In the genomic region with DNA sequence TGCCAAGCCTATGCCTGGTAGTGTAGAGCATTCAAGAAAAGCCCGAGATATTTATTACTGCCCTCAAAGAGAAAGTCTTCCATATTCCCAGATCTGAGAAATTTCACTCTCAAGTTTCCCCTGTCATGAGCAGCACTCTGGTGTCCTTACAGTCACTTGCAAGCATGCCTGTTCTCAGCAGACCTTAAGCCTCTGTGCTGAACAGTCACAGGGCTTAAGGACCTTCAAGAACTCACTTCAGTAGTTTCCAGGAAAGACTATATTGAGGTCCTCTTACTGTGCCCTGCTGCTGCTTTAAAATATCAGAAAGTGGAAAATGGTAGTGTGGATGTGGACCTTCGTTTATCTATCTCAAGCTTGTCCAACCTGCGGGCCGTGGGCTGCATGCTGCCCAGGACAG, we compare ENCODE assay signal across 30 cellular contexts.
"Had no signal": no experiment of that assay in that cellular context is flagged by ENCODE, and none has a peak within 500 bp of the region (broad histone marks: within the 10 kb centered on the region; RNA-seq: fewer than 3 reads in every experiment).

No MANE protein-coding gene starts in this region.

- H3K36me3 Mint-ChIP-seq: type B pancreatic cell had no signal

- H3K36me3 ChIP-seq: neutrophil, pancreas, right lobe of liver, sigmoid colon, spleen, suprapubic skin, tibial artery, transverse colon, vagina had no signal

- H3K27ac Mint-ChIP-seq: naive B cell; naive thymus-derived CD8-positive, alpha-beta T cell; natural killer cell treated with Interleukin-12 subunit alpha and Interleukin-12 subunit beta and Interleukin-15 and Interleukin-18, amount 100 ng/mL, for 72 hours; nephron progenitor cell; stimulated activated memory B cell treated with anti-CD40 and anti-IgM and Interleukin-4, amounts not matched to agents 10 μg/mL and 1 μg/mL and 100 μg/mL, for 72 hours; stimulated activated naive CD8-positive, alpha-beta T cell treated with anti-CD3 and anti-CD28 coated beads, Interleukin-15, amount 100 ng/mL, for 72 hours; type B pancreatic cell had no signal

- H3K27me3 Mint-ChIP-seq: type B pancreatic cell had no signal

- H3K4me3 Mint-ChIP-seq: naive B cell; naive thymus-derived CD8-positive, alpha-beta T cell; natural killer cell treated with Interleukin-12 subunit alpha and Interleukin-12 subunit beta and Interleukin-15 and Interleukin-18, amount 100 ng/mL, for 72 hours; nephron progenitor cell; neural crest cell; stimulated activated memory B cell treated with anti-CD40 and anti-IgM and Interleukin-4, amounts not matched to agents 10 μg/mL and 1 μg/mL and 100 μg/mL, for 72 hours; stimulated activated naive CD8-positive, alpha-beta T cell treated with anti-CD3 and anti-CD28 coated beads, Interleukin-15, amount 100 ng/mL, for 72 hours; type B pancreatic cell had no signal

- H3K27ac ChIP-seq: neutrophil, pancreas, psoas muscle, right lobe of liver, sigmoid colon, spleen, suprapubic skin, testis, tibial artery, transverse colon, vagina had no signal

- DNase-seq: naive B cell; naive thymus-derived CD8-positive, alpha-beta T cell; nephron progenitor cell; nucleus accumbens; pancreas; psoas muscle; right cardiac atrium; right lobe of liver; sigmoid colon; small intestine; spleen; stimulated activated CD4-positive, alpha-beta T cell treated with anti-CD3 and anti-CD28 coated beads, Interleukin-12 subunit alpha, Interleukin-12 subunit beta, amount 100 ng/mL, for 4 hours; stimulated activated CD4-positive, alpha-beta T cell treated with anti-CD3 and anti-CD28 coated beads, Interleukin-1b, Interleukin-23, amount 100 ng/mL, for 48 hours; stimulated activated CD4-positive, alpha-beta T cell treated with anti-CD3 and anti-CD28 coated beads, Interleukin-4, amount 100 ng/mL, for 1 hour; stimulated activated CD4-positive, alpha-beta T cell treated with anti-CD3 and anti-CD28 coated beads, Interleukin-4, amount 100 ng/mL, for 4 hours; stimulated activated CD8-positive, alpha-beta memory T cell treated with anti-CD3 and anti-CD28 coated beads, Interleukin-4, amount 100 ng/mL, for 48 hours; stimulated activated naive CD4-positive, alpha-beta T cell; stimulated activated naive CD8-positive, alpha-beta T cell treated with anti-CD3 and anti-CD28 coated beads, Interleukin-15, amount 100 ng/mL, for 72 hours; stimulated activated naive CD8-positive, alpha-beta T cell treated with anti-CD3 and anti-CD28 coated beads, Interleukin-15, Interleukin-2, amounts not matched to agents 100 U/mL and 50 U/mL, for 24 hours; substantia nigra; testis; tibial artery; transverse colon had no signal

- ATAC-seq: naive thymus-derived CD8-positive, alpha-beta T cell; natural killer cell treated with Interleukin-12 subunit alpha and Interleukin-12 subunit beta and Interleukin-15 and Interleukin-18, amount 100 ng/mL, for 72 hours; pancreas; psoas muscle; right cardiac atrium; right lobe of liver; stimulated activated memory B cell treated with anti-CD40 and anti-IgM and Interleukin-4, amounts not matched to agents 10 μg/mL and 1 μg/mL and 100 μg/mL, for 72 hours; stimulated activated naive CD8-positive, alpha-beta T cell treated with anti-CD3 and anti-CD28 coated beads, Interleukin-15, amount 100 ng/mL, for 72 hours; stimulated activated naive CD8-positive, alpha-beta T cell treated with anti-CD3 and anti-CD28 coated beads, Interleukin-15, Interleukin-2, amounts not matched to agents 100 U/mL and 50 U/mL, for 24 hours had no signal

- H3K27me3 ChIP-seq: neutrophil, pancreas, right lobe of liver, sigmoid colon, suprapubic skin, testis, tibial artery, transverse colon, vagina had no signal

- H3K4me3 ChIP-seq: pancreas, psoas muscle, right lobe of liver, sigmoid colon, spleen, suprapubic skin, testis, tibial artery, transverse colon, vagina had no signal

- H3K4me1 ChIP-seq: pancreas, psoas muscle, right lobe of liver, sigmoid colon, spleen, suprapubic skin, testis, tibial artery, transverse colon, vagina had no signal

- H3K4me1 Mint-ChIP-seq: naive thymus-derived CD8-positive, alpha-beta T cell; nephron progenitor cell; neural crest cell; stimulated activated naive CD8-positive, alpha-beta T cell treated with anti-CD3 and anti-CD28 coated beads, Interleukin-15, amount 100 ng/mL, for 72 hours had no signal

- H3K9me3 ChIP-seq: pancreas, right lobe of liver, testis, vagina had no signal
